Comparison of ENCODE assay signal across 17 cellular contexts in genomic region chr15:72034351-72034750, GRCh38.
DNase-seq lines count a peak whose midpoint lies in the region; ATAC-seq and TF ChIP-seq lines count a peak whose summit lies in the region.
"Had no signal": no experiment of that assay in that cellular context is flagged by ENCODE, and none has a peak within 500 bp of the region (broad histone marks: within the 10 kb centered on the region; RNA-seq: fewer than 3 reads in every experiment).

No MANE protein-coding gene starts in this region.

- intact Hi-C loops in ascending aorta (cut with DNase I): no loop called here

- no peak overlapping the region for H3K14ac ChIP-seq in mesenchymal stem cell (ENCODE audit: low read length in 2 of 2)

- ATAC-seq in HG03520 (IDR thresholded peaks at IDR 0.05; ENCODE audit: unreplicated experiment) (no peak), GM19023 (IDR thresholded peaks at IDR 0.05; ENCODE audit: unreplicated experiment) (no peak)
- ATAC-seq: A549; CD8-positive, alpha-beta T cell had no signal

- peaks cover 25% of the 10 kb centered on the region for H3K79me1 ChIP-seq in mesenchymal stem cell (replicated peaks; ENCODE audit: low read length, poor library complexity, severe bottlenecking)

- no peak overlapping the region for H2AK5ac ChIP-seq in mesenchymal stem cell (ENCODE audit: low read length, severe bottlenecking)

- H3K4me2 ChIP-seq in mesenchymal stem cell (ENCODE audit: low read length, poor library complexity, severe bottlenecking) (no peak overlapping the region), Karpas-422 (ENCODE audit: low read depth, low read length, poor library complexity, severe bottlenecking) (no peak overlapping the region)
- H3K4me2 ChIP-seq: A549, BLaER1 had no signal

- no peaks in the 10 kb centered on the region for H3K27me3 ChIP-seq in adipocyte (replicated peaks; ENCODE audit: control insufficient read depth, insufficient read depth, low read length)
- no peaks in the 10 kb centered on the region for H3K27me3 ChIP-seq in mesenchymal stem cell (ENCODE audit: control insufficient read depth in 1 of 2, insufficient read depth in 1 of 2, low read length in 2 of 2)
- H3K27me3 ChIP-seq in ascending aorta: no peaks in the 10 kb centered on the region
- no peaks in the 10 kb centered on the region for H3K27me3 ChIP-seq in Karpas-422 (ENCODE audit: low read length)
- H3K27me3 ChIP-seq: BLaER1 had no signal

- H3K9ac ChIP-seq in adipocyte (ENCODE audit: low read length): no peak overlapping the region
- no peak overlapping the region for H3K9ac ChIP-seq in mesenchymal stem cell (ENCODE audit: low read length)
- no peak overlapping the region for H3K9ac ChIP-seq in Karpas-422 (ENCODE audit: low read length)
- H3K9ac ChIP-seq: BLaER1 had no signal

- TF ChIP-seq CTCF in fibroblast of villous mesenchyme (IDR thresholded peaks at IDR 0.05; ENCODE audit: insufficient read depth, low read depth, low read length) (no peak), ascending aorta (IDR thresholded peaks at IDR 0.05) (no peak)

- H3K36me3 ChIP-seq in adipocyte (ENCODE audit: control insufficient read depth, insufficient read depth, low read length, severe bottlenecking): peaks cover 6% of the 10 kb centered on the region
- H3K36me3 ChIP-seq in mesenchymal stem cell (ENCODE audit: control insufficient read depth in 1 of 2, insufficient read depth in 2 of 2, low read depth in 1 of 2, low read length in 2 of 2): peaks cover 6 to 13% of the 10 kb centered on the region in 2 experiments
- peaks cover 0 to 6% of the 10 kb centered on the region in 2 donors for H3K36me3 ChIP-seq in ascending aorta
- H3K36me3 ChIP-seq in Karpas-422 (ENCODE audit: insufficient read depth, low read length): peaks cover 19% of the 10 kb centered on the region

- no peak overlapping the region for H4K8ac ChIP-seq in mesenchymal stem cell (ENCODE audit: low read length)

- H3K9me3 ChIP-seq in adipocyte (ENCODE audit: control insufficient read depth, low read length) (no peaks in the 10 kb centered on the region), mesenchymal stem cell (ENCODE audit: control insufficient read depth, low read length) (no peaks in the 10 kb centered on the region), ascending aorta (no peaks in the 10 kb centered on the region), Karpas-422 (ENCODE audit: low read length) (no peaks in the 10 kb centered on the region)
- H3K9me3 ChIP-seq: A549 had no signal

- H4K91ac ChIP-seq in mesenchymal stem cell (ENCODE audit: low read length): no peak overlapping the region

- H3K27ac ChIP-seq in mesenchymal stem cell (ENCODE audit: low read length, poor library complexity, severe bottlenecking) (no peak overlapping the region), ascending aorta (no peak overlapping the region), Karpas-422 (ENCODE audit: low read length) (no peak overlapping the region)
- H3K27ac ChIP-seq: A549, BLaER1 had no signal

- H3K4me1 ChIP-seq in adipocyte (ENCODE audit: control insufficient read depth, insufficient read depth, low read length) (peaks cover 26% of the 10 kb centered on the region), mesenchymal stem cell (ENCODE audit: control insufficient read depth, insufficient read depth, low read depth, low read length) (peaks cover 3% of the 10 kb centered on the region), ascending aorta (peaks cover 3 to 17% of the 10 kb centered on the region in 2 donors), Karpas-422 (ENCODE audit: low read length) (no peaks in the 10 kb centered on the region; the same call in 1 of the 2 replicates)
- H3K4me1 ChIP-seq: A549, BLaER1 had no signal

- no peak overlapping the region for H2BK15ac ChIP-seq in mesenchymal stem cell (ENCODE audit: low read depth, poor library complexity, severe bottlenecking)

- H4K20me1 ChIP-seq in Karpas-422 (ENCODE audit: insufficient read depth, low read depth, low read length): no peaks in the 10 kb centered on the region

- H3K4me3 ChIP-seq in adipocyte (ENCODE audit: low read length) (no peak overlapping the region), fibroblast of villous mesenchyme (ENCODE audit: low read depth, low read length) (no peak overlapping the region), mesenchymal stem cell (ENCODE audit: insufficient read depth in 1 of 2, low read depth in 1 of 2, low read length in 2 of 2) (no peak overlapping the region), ascending aorta (no peak overlapping the region), Karpas-422 (ENCODE audit: low read length) (no peak overlapping the region)
- H3K4me3 ChIP-seq: A549, BLaER1 had no signal

- peak; percentile 36 for DNase-seq in HCEC 1CT
- DNase-seq in adipocyte (ENCODE audit: low read depth): peak; percentile 24
- DNase-seq in fibroblast of villous mesenchyme (ENCODE audit: low read depth): peak; percentile 53
- DNase-seq in mesenchymal stem cell: peak; percentile 3
- no peak for DNase-seq in ascending aorta (ENCODE audit: low spot score in 2 of 2)
- DNase-seq in Karpas-422: no peak
- DNase-seq: CD8-positive, alpha-beta T cell; DMS 273 treated with DMSO at 0.1 percent for 48 hours; DMS53; DND-41; H9; Kasumi-1; KBM-7 had no signal

- 75% methylated on average over 1 of the region's 1 CpG for WGBS in mesenchymal stem cell

- H3K79me2 ChIP-seq in Karpas-422 (ENCODE audit: low read length): peaks cover 92% of the 10 kb centered on the region

- H2BK120ac ChIP-seq in mesenchymal stem cell (ENCODE audit: low read depth, low read length): no peak overlapping the region

- H3K9me2 ChIP-seq in Karpas-422 (replicated peaks; ENCODE audit: insufficient read depth, low read length): no peaks in the 10 kb centered on the region

- H2AFZ ChIP-seq in mesenchymal stem cell (ENCODE audit: low read depth, low read length) (no peak overlapping the region), Karpas-422 (ENCODE audit: low read length) (no peak overlapping the region)

- no peak overlapping the region for H3K4ac ChIP-seq in mesenchymal stem cell (ENCODE audit: low read depth in 1 of 2, low read length in 2 of 2)

- no peak overlapping the region for H3K18ac ChIP-seq in mesenchymal stem cell (ENCODE audit: low read depth in 1 of 2, low read length in 2 of 2)

- H3K23ac ChIP-seq in mesenchymal stem cell (ENCODE audit: low read length in 2 of 2): no peak overlapping the region

- H2BK5ac ChIP-seq in mesenchymal stem cell (ENCODE audit: low read depth, low read length, poor library complexity, severe bottlenecking): no peak overlapping the region

- no peak overlapping the region for H2BK12ac ChIP-seq in mesenchymal stem cell (ENCODE audit: low read length in 2 of 2)

Comparison
In these comparisons a context has a peak if more than half of its experiments do, and no peak if none do; other contexts are left out.
1. DNase-seq: peak in HCEC 1CT (single experiment), adipocyte (single experiment), fibroblast of villous mesenchyme (single experiment) and mesenchymal stem cell (single experiment); none in ascending aorta (0 of 2) and Karpas-422 (single experiment).